Comparison of ENCODE assay signal across 1 cellular context in the genomic region with DNA sequence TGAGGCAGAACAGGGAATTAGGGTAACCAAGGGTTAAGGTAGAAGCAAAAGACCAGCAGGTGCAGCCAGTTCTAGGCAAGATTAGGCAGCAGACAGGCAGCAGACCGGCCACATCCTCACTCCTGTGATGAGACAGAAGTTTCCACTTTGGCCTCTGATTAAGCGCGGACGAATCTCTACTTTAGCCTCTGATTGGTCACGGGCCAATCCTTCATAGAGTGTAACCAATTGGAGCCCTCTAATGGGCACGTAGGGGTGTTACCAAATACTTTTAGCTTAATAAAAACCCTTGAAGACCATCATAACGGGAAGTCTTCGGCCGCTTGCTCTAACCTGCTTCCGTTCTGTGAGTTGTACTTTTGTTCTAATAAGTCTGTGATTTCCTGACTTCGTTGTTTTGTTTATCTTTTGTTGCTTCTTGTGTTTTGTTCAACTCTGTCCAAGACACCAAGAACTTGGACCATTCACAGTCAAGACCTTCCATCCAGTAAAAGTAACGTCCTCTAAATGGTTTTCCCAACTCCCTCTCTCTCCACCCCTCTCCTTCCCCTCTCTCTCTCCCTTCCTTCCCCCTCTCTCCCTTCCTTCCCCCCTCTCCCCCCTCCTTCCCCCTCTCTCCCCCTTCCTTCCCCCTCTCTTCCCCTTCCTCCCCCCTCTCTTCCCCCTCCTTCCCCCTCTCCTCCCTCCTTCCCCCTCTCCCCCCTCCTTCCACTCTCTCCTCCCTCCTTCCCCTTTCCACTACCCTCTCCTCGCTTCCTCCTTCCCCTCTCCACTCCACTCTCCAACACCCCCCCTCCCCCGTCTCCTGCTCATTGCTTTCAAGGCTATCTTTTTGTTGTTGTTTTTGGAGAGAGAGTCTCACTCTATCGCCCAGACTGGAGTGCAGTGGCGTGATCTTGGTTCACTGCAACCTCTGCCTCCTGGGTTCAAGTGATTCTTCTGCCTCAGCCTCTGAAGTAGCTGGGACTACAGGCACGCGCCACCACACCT.
TF ChIP-seq lines count a peak whose summit lies in the region.

No MANE protein-coding gene starts in this region.

TF ChIP-seq in HepG2, 621 proteins besides CTCF, POLR2A, EP300 and RAD21:
- no peak for TF ChIP-seq NFATC3 (CRISPR knock-in tag; IDR thresholded peaks at IDR 0.05)
- TF ChIP-seq, protein P1, sequence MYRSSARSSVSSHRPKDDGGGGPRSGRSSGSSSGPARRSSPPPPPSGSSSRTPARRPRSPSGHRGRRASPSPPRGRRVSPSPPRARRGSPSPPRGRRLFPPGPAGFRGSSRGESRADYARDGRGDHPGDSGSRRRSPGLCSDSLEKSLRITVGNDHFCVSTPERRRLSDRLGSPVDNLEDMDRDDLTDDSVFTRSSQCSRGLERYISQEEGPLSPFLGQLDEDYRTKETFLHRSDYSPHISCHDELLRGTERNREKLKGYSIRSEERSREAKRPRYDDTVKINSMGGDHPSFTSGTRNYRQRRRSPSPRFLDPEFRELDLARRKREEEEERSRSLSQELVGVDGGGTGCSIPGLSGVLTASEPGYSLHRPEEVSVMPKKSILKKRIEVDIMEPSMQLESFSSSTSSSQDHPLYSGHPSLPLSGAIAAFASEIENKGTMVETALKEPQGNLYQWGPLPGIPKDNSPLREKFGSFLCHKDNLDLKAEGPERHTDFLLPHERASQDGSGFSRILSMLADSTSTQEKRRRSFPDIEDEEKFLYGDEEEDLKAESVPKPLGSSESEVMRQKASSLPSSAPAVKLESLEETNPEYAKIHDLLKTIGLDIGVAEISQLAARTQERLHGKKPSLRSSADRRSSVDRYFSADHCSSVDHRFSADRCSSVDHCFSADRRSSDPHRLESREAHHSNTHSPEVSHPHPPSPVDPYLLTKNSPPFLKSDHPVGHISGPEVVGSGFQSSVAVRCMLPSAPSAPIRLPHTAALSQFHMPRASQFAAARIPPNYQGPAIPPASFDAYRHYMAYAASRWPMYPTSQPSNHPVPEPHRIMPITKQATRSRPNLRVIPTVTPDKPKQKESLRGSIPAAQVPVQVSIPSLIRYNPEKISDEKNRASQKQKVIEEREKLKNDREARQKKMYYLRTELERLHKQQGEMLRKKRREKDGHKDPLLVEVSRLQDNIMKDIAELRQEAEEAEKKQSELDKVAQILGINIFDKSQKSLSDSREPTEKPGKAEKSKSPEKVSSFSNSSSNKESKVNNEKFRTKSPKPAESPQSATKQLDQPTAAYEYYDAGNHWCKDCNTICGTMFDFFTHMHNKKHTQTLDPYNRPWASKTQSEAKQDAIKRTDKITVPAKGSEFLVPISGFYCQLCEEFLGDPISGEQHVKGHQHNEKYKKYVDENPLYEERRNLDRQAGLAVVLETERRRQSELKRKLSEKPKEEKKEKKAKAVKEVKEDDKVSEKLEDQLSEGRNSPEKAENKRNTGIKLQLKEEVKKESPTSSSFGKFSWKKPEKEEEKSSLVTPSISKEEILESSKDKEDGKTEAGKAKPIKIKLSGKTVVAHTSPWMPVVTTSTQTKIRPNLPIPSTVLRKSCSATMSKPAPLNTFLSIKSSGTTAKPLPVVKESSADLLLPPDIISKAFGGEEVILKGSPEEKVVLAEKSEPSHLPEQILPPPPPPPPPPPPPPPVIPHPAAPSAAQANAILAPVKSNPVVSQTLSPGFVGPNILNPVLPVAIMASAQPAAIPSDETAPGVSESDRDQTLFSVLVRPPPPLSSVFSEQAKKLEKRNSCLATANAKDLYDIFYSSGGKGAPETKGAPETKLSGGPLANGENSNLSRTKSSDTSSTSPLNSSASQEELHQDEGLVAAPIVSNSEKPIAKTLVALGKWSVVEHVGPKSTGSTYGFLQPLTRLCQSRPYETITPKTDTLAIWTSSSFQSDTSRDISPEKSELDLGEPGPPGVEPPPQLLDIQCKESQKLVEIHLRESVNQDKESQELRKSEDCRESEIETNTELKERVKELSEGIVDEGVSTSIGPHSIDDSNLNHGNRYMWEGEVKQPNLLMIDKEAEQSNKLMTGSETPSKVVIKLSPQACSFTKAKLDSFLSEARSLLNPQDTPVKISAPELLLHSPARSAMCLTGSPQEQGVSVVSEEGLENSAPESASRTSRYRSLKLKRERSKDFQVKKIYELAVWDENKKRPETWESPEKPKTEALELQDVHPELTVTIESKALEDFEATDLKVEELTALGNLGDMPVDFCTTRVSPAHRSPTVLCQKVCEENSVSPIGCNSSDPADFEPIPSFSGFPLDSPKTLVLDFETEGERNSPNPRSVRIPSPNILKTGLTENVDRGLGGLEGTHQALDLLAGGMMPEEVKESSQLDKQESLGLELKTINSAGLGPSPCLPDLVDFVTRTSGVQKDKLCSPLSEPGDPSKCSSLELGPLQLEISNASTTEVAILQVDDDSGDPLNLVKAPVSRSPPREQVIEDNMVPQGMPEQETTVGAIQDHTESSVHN (CRISPR knock-in tag; IDR thresholded peaks at IDR 0.05): no peak
- TF ChIP-seq TCF12 (IDR thresholded peaks at IDR 0.05): no peak
- no peak for TF ChIP-seq TCF12 (CRISPR knock-in tag; IDR thresholded peaks at IDR 0.05)
- TF ChIP-seq NFYB (CRISPR knock-in tag; IDR thresholded peaks at IDR 0.05): 0 out of 2 replicates have a peak, but pooled peaks have one; percentile 48
- TF ChIP-seq RFX1 (IDR thresholded peaks at IDR 0.05): no peak
- TF ChIP-seq, protein P2, sequence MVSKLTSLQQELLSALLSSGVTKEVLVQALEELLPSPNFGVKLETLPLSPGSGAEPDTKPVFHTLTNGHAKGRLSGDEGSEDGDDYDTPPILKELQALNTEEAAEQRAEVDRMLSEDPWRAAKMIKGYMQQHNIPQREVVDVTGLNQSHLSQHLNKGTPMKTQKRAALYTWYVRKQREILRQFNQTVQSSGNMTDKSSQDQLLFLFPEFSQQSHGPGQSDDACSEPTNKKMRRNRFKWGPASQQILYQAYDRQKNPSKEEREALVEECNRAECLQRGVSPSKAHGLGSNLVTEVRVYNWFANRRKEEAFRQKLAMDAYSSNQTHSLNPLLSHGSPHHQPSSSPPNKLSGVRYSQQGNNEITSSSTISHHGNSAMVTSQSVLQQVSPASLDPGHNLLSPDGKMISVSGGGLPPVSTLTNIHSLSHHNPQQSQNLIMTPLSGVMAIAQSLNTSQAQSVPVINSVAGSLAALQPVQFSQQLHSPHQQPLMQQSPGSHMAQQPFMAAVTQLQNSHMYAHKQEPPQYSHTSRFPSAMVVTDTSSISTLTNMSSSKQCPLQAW (CRISPR knock-in tag; IDR thresholded peaks at IDR 0.05): no peak
- TF ChIP-seq NCOR1 (IDR thresholded peaks at IDR 0.05; ENCODE audit: borderline replicate concordance, low read length): no peak
- TF ChIP-seq FOXA3 (CRISPR knock-in tag; IDR thresholded peaks at IDR 0.05): no peak
- TF ChIP-seq CHD2 (IDR thresholded peaks at IDR 0.05; ENCODE audit: low read depth, low read length): no peak
- 0 out of 2 replicates have a peak, but pooled peaks have one; percentile 30 for TF ChIP-seq PCBP1 (IDR thresholded peaks at IDR 0.05; ENCODE audit: borderline replicate concordance, low read depth, low read length)
- TF ChIP-seq, protein P3, sequence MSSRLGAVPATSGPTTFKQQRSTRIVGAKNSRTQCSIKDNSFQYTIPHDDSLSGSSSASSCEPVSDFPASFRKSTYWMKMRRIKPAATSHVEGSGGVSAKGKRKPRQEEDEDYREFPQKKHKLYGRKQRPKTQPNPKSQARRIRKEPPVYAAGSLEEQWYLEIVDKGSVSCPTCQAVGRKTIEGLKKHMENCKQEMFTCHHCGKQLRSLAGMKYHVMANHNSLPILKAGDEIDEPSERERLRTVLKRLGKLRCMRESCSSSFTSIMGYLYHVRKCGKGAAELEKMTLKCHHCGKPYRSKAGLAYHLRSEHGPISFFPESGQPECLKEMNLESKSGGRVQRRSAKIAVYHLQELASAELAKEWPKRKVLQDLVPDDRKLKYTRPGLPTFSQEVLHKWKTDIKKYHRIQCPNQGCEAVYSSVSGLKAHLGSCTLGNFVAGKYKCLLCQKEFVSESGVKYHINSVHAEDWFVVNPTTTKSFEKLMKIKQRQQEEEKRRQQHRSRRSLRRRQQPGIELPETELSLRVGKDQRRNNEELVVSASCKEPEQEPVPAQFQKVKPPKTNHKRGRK (CRISPR knock-in tag; IDR thresholded peaks at IDR 0.05): no peak
- TF ChIP-seq NFYC (CRISPR knock-in tag; IDR thresholded peaks at IDR 0.05): peak; percentile 60; the same call in 1 of the 2 replicates
- no peak for TF ChIP-seq PHF21A (CRISPR knock-in tag; IDR thresholded peaks at IDR 0.05)
- no peak for TF ChIP-seq MTF1 (CRISPR knock-in tag; IDR thresholded peaks at IDR 0.05)
- TF ChIP-seq ZFP1 (CRISPR knock-in tag; IDR thresholded peaks at IDR 0.05): no peak
- peak; percentile 90 for TF ChIP-seq PCBP2 (optimal IDR thresholded peaks at IDR 0.05; ENCODE audit: low read depth, low read length, poor library complexity, severe bottlenecking)
- TF ChIP-seq AFF4 (CRISPR knock-in tag; IDR thresholded peaks at IDR 0.05): no peak
- peak; percentile 93 for TF ChIP-seq HNRNPK (IDR thresholded peaks at IDR 0.05; ENCODE audit: low read depth, low read length, poor library complexity, severe bottlenecking)
- TF ChIP-seq, protein P4, sequence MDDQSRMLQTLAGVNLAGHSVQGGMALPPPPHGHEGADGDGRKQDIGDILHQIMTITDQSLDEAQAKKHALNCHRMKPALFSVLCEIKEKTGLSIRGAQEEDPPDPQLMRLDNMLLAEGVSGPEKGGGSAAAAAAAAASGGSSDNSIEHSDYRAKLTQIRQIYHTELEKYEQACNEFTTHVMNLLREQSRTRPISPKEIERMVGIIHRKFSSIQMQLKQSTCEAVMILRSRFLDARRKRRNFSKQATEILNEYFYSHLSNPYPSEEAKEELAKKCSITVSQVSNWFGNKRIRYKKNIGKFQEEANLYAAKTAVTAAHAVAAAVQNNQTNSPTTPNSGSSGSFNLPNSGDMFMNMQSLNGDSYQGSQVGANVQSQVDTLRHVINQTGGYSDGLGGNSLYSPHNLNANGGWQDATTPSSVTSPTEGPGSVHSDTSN (CRISPR knock-in tag; IDR thresholded peaks at IDR 0.05; ENCODE audit: borderline replicate concordance): no peak
- TF ChIP-seq MXD4 (CRISPR knock-in tag; IDR thresholded peaks at IDR 0.05): no peak
- no peak for TF ChIP-seq FOXO1 (CRISPR knock-in tag; IDR thresholded peaks at IDR 0.05)
- TF ChIP-seq, protein P5, sequence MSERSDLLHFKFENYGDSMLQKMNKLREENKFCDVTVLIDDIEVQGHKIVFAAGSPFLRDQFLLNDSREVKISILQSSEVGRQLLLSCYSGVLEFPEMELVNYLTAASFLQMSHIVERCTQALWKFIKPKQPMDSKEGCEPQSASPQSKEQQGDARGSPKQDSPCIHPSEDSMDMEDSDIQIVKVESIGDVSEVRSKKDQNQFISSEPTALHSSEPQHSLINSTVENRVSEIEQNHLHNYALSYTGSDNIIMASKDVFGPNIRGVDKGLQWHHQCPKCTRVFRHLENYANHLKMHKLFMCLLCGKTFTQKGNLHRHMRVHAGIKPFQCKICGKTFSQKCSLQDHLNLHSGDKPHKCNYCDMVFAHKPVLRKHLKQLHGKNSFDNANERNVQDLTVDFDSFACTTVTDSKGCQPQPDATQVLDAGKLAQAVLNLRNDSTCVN (CRISPR knock-in tag; IDR thresholded peaks at IDR 0.05; ENCODE audit: borderline replicate concordance): no peak
- no peak for TF ChIP-seq ZNF331 (CRISPR knock-in tag; IDR thresholded peaks at IDR 0.05)
TF ChIP-seq in HepG2: peak in this region for 5.
